ENCODE assay signal across 13 cellular contexts in genomic region chr11:118715245-118715807, GRCh38. TPM values are rescaled to one million over a fixed set of nuclear protein-coding genes. Genes with fewer than 3 reads are reported as not detected.
A peak's percentile ranks its signal among the peaks of the same experiment; 100 is the strongest.
DNase-seq lines count a peak whose midpoint lies in the region; ATAC-seq, FAIRE-seq and TF ChIP-seq lines count a peak whose summit lies in the region.
"Had no signal": no experiment of that assay in that cellular context is flagged by ENCODE, and none has a peak within 500 bp of the region (broad histone marks: within the 10 kb centered on the region; RNA-seq: fewer than 3 reads in every experiment).

No MANE protein-coding gene starts in this region.

- H3K4me3 ChIP-seq in CD4-positive, CD25-positive, alpha-beta regulatory T cell (ENCODE audit: low read depth, low read length), result no peak overlapping the region
- H3K4me3 ChIP-seq in GM12878, result peak overlapping the region; percentile 19; the same call in 1 of the 2 replicates

- no peaks in the 10 kb centered on the region for H3K36me3 Mint-ChIP-seq in CD4-positive, CD25-positive, alpha-beta regulatory T cell

- FAIRE-seq in GM12878 (lab: Jason Lieb, UNC), result no peak
- FAIRE-seq: small intestine, TTC549 had no signal

- peaks cover 4% of the 10 kb centered on the region for H3K4me1 ChIP-seq in CD4-positive, CD25-positive, alpha-beta regulatory T cell (ENCODE audit: control insufficient read depth, insufficient read depth, low read length, poor library complexity, severe bottlenecking)
- H3K4me1 ChIP-seq in GM12878 (ENCODE audit: control insufficient read depth, insufficient read depth, low read length), result peaks cover 12% of the 10 kb centered on the region

- no peak for ATAC-seq in CD4-positive, CD25-positive, alpha-beta regulatory T cell (ENCODE audit: low read depth in 2 of 2)
- ATAC-seq in HG02763 (IDR thresholded peaks at IDR 0.05; ENCODE audit: unreplicated experiment), result peak; percentile 51
- peak; percentile 71 for ATAC-seq in GM12878

- peak overlapping the region; percentile 76; the same call in 1 of the 2 replicates for H2AFZ ChIP-seq in GM12878 (ENCODE audit: control insufficient read depth, low read depth, low read length)

- no peaks in the 10 kb centered on the region for H3K79me2 ChIP-seq in GM12878 (ENCODE audit: control insufficient read depth, insufficient read depth, low read length)

- H3K27ac Mint-ChIP-seq in CD4-positive, CD25-positive, alpha-beta regulatory T cell, result peak overlapping the region in 2 of 3 donors; percentile 23 to 72

- POLR2A ChIA-PET in GM12878 (lab: Charles Lee), result interaction anchor here (0.6 kb wide), 3 partner anchors 59 to 238 kb away, joined by 3 to 5 read pairs (median 3); no protein-coding TSS in a partner anchor

- H3K4me3 Mint-ChIP-seq in CD4-positive, CD25-positive, alpha-beta regulatory T cell, result no peak overlapping the region

- CTCF ChIA-PET in GM12878 (lab: Yijun Ruan, JAX), result interaction anchor here (1.5 to 2.0 kb wide), 3 partner anchors 18 to 179 kb away, joined by 3 to 9 read pairs (median 8); no protein-coding TSS in a partner anchor

- no peak for TF ChIP-seq CTCF in GM12878 (IDR thresholded peaks at IDR 0.05 in 2 of 3, conservative IDR thresholded peaks at IDR 0.05 in 1 of 3; ENCODE audit: control insufficient read depth in 2 of 3, extremely low read depth in 1 of 3, insufficient read depth in 1 of 3, low read depth in 3 of 3, low read length in 3 of 3)

- no TSS peak for BruUV-seq in GM12878 (replicated peaks; lab: Mats Ljungman, UMichigan)

- no peak for TF ChIP-seq EP300 in GM12878 (IDR thresholded peaks at IDR 0.05; ENCODE audit: borderline replicate concordance in 1 of 2, control insufficient read depth in 1 of 2, low read depth in 2 of 2, low read length in 2 of 2)

- no peak for TF ChIP-seq RAD21 in GM12878 (IDR thresholded peaks at IDR 0.05; ENCODE audit: insufficient read depth, low read depth, low read length)

- H3K36me3 ChIP-seq in CD4-positive, CD25-positive, alpha-beta regulatory T cell (ENCODE audit: control insufficient read depth, insufficient read depth, low read length), result no peaks in the 10 kb centered on the region
- H3K36me3 ChIP-seq in GM12878 (ENCODE audit: control insufficient read depth in 2 of 2, insufficient read depth in 2 of 2, low read length in 1 of 2), result no peaks in the 10 kb centered on the region

- SMC1A ChIA-PET in GM12878 (lab: Charles Lee; ENCODE audit: uncharacterized antibody, unreplicated experiment), result interaction anchor here (0.6 to 1.4 kb wide), 7 partner anchors 18 to 140 kb away, joined by 3 to 5 read pairs (median 3); no protein-coding TSS in a partner anchor

- RAD21 ChIA-PET in GM12878 (lab: Charles Lee; ENCODE audit: unreplicated experiment), result interaction anchor here (0.6 to 0.7 kb wide), 3 partner anchors 25 to 221 kb away, joined by 3 read pairs; no protein-coding TSS in a partner anchor

- peaks cover 0 to 3% (median 0%) of the 10 kb centered on the region in 7 donors for H3K9me3 Mint-ChIP-seq in CD4-positive, CD25-positive, alpha-beta regulatory T cell

- no peak overlapping the region for H3K27ac ChIP-seq in CD4-positive, CD25-positive, alpha-beta regulatory T cell (ENCODE audit: insufficient read depth, low read length, poor library complexity, severe bottlenecking)
- peak overlapping the region; percentile 43; the same call in 1 of the 2 replicates for H3K27ac ChIP-seq in GM12878 (ENCODE audit: control insufficient read depth, insufficient read depth)

- intact Hi-C loops in GM12878 (cut with micrococcal nuclease; ENCODE audit: unreplicated experiment), result no loop called here

- no peaks in the 10 kb centered on the region for H3K27me3 Mint-ChIP-seq in CD4-positive, CD25-positive, alpha-beta regulatory T cell

- H3K27me3 ChIP-seq in CD4-positive, CD25-positive, alpha-beta regulatory T cell (ENCODE audit: control insufficient read depth, insufficient read depth, low read length), result no peaks in the 10 kb centered on the region
- H3K27me3 ChIP-seq in GM12878 (replicated peaks in 1 of 2; ENCODE audit: control insufficient read depth in 2 of 2, insufficient read depth in 2 of 2, low read length in 1 of 2), result no peaks in the 10 kb centered on the region

- no peaks in the 10 kb centered on the region for H3K9me3 ChIP-seq in CD4-positive, CD25-positive, alpha-beta regulatory T cell (ENCODE audit: control insufficient read depth in 2 of 2, low read length in 2 of 2)
- no peaks in the 10 kb centered on the region for H3K9me3 ChIP-seq in GM12878 (replicated peaks; ENCODE audit: control insufficient read depth, insufficient read depth, low read length)

- no peak for TF ChIP-seq POLR2A in GM12878 (IDR thresholded peaks at IDR 0.05; ENCODE audit: low read depth, low read length)

- H3K9ac ChIP-seq in GM12878 (ENCODE audit: control insufficient read depth, insufficient read depth, low read length), result no peak overlapping the region

- in situ Hi-C loops in GM12878 (cut with MboI), result no loop called here

- peaks cover 0 to 8% (median 3%) of the 10 kb centered on the region in 4 donors for H3K4me1 Mint-ChIP-seq in CD4-positive, CD25-positive, alpha-beta regulatory T cell

- 28% methylated on average over 5 of the region's 5 CpGs for WGBS in GM12878 (ENCODE audit: insufficient coverage, insufficient replicate concordance, low lambda C conversion rate, missing lambda C conversion rate)

- H4K20me1 ChIP-seq in GM12878 (ENCODE audit: control insufficient read depth, insufficient read depth), result no peaks in the 10 kb centered on the region

- DNase-seq in CD4-positive, CD25-positive, alpha-beta regulatory T cell, result no peak
- DNase-seq in GM12878 (ENCODE audit: low read depth, low spot score) (no peak), myocyte (ENCODE audit: low read depth) (peak; percentile 26), DMS53 treated with DMSO at 0.1 percent for 48 hours (lab: John Stamatoyannopoulos, UW; ENCODE audit: unreplicated experiment) (no peak), iPS-NIHi11 (ENCODE audit: low spot score) (no peak), HUDEP-2 (lab: John Stamatoyannopoulos, UW; ENCODE audit: unreplicated experiment in 76 of 76) (no peak), NOMO-1 treated with dmso at 0.1 percent for 144 hours (lab: John Stamatoyannopoulos, UW; ENCODE audit: unreplicated experiment) (no peak)
- DNase-seq: activated effector memory CD4-positive, alpha-beta T cell treated with anti-CD3 and anti-CD28 coated beads, Interleukin-2, amount 50 U/mL, for 16 hours; NCI-H774 had no signal

- H3K4me2 ChIP-seq in GM12878 (ENCODE audit: control insufficient read depth, insufficient read depth), result peak overlapping the region; percentile 9

TF ChIP-seq in GM12878, 131 proteins besides CTCF, POLR2A, EP300 and RAD21:
- no peak for TF ChIP-seq DPF2 (IDR thresholded peaks at IDR 0.05)
- peak; percentile 63 for TF ChIP-seq RUNX3 (IDR thresholded peaks at IDR 0.05; ENCODE audit: low read length)
- TF ChIP-seq BHLHE40 (IDR thresholded peaks at IDR 0.05; ENCODE audit: borderline replicate concordance in 1 of 2, low read depth in 2 of 2, low read length in 1 of 2), result peak in 1 of 2 experiments; percentile 22; a peak in 1 of 4 replicates
- peak; percentile 67 for TF ChIP-seq ZNF384 (IDR thresholded peaks at IDR 0.05; ENCODE audit: borderline replicate concordance, low read depth, low read length)
TF ChIP-seq in GM12878: peak in this region for 3.

RNA-seq across cellular contexts. Expression of gene TREH, which starts 35.9 kb away (rescaled TPM):
- not detected for total RNA-seq in CD4-positive, CD25-positive, alpha-beta regulatory T cell
- not detected for polyA plus RNA-seq in CD4-positive, CD25-positive, alpha-beta regulatory T cell
- not detected in 2 replicates for total RNA-seq in GM12878 (2013; cell fraction: nucleolus; rRNA removed)
- not detected in 2 replicates for total RNA-seq in GM12878 (2014; rRNA removed)
- not detected in 2 replicates for total RNA-seq in GM12878 (2014; rRNA removed; fragmentation: Illumina TruSeq; extraction: Trizol)
- total RNA-seq in GM12878 (2021), result not detected in 2 replicates
- not detected for polyA plus RNA-seq in GM12878 (2011; ENCODE audit: low read depth)
- not detected in 2 replicates for polyA plus RNA-seq in GM12878 (2011; rRNA removed)
- polyA plus RNA-seq in GM12878 (2011; cell fraction: cytosol; rRNA removed), result not detected in 2 replicates
- polyA plus RNA-seq in GM12878 (2011; cell fraction: nucleus; rRNA removed), result not detected in 2 replicates
- polyA plus RNA-seq in GM12878 (2012), result not detected in 2 replicates
- not detected in 2 replicates for polyA plus RNA-seq in GM12878 (2014; fragmentation: Illumina TruSeq; extraction: Trizol)
- not detected for polyA plus RNA-seq in GM12878 (2014; fragmentation: Nextera tagmentation; extraction: Ambion mirVana)
- not detected in 2 replicates for polyA plus RNA-seq in GM12878 (2014; rRNA removed)
- polyA plus RNA-seq in GM12878 (2016; fragmentation: Nextera tagmentation; extraction: Ambion mirVana), result not detected
- polyA minus RNA-seq in GM12878 (2011; rRNA and poly(A)+ RNA removed), result not detected in 2 replicates
- not detected in 2 replicates for polyA minus RNA-seq in GM12878 (2011; cell fraction: cytosol; rRNA and poly(A)+ RNA removed)
- not detected in 2 replicates for polyA minus RNA-seq in GM12878 (2011; cell fraction: nucleus; rRNA and poly(A)+ RNA removed)
- total RNA-seq in myocyte, result not detected in 2 replicates
- polyA plus RNA-seq in myocyte (2012), result 2.5 TPM
- total RNA-seq: LHCN-M2 had no signal

Comparison
In these comparisons a context has a peak if more than half of its experiments do, and no peak if none do; other contexts are left out.
1. ATAC-seq: peak in HG02763 (single experiment) and GM12878 (single experiment); none in CD4-positive, CD25-positive, alpha-beta regulatory T cell (0 of 2).